8 cellular contexts compared by ENCODE assay signal in the genomic region with DNA sequence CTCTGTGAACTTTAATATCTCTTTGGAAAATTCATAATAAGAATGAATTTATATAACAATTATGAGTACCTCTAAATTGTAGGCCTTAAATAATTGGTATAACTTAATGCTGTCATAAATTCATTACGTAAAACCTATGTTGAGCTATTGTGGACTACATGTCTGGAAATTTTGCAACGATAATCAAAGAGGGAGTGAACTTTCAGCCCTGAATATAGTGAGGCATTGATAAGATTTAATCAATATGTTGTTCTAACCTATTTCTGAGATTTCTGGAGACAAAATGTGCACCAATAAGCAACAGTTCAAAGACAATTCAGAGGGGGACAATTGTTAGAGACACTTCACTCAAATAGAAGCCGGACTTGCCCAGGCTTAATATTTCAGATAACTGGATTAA.
"Had no signal": no experiment of that assay in that cellular context is flagged by ENCODE, and none has a peak within 500 bp of the region (broad histone marks: within the 10 kb centered on the region; RNA-seq: fewer than 3 reads in every experiment).

No MANE protein-coding gene starts in this region.

- ATAC-seq: GM12878 had no signal

- DNase-seq: GDM1, GF-D8 had no signal

- H3K4me3 ChIP-seq: GM12878 had no signal

- FAIRE-seq: G401.6, GM12878, GM12891, GM12892, GM18507, GM19239 had no signal
